Comparison of ENCODE assay signal across 17 cellular contexts in the genomic region with DNA sequence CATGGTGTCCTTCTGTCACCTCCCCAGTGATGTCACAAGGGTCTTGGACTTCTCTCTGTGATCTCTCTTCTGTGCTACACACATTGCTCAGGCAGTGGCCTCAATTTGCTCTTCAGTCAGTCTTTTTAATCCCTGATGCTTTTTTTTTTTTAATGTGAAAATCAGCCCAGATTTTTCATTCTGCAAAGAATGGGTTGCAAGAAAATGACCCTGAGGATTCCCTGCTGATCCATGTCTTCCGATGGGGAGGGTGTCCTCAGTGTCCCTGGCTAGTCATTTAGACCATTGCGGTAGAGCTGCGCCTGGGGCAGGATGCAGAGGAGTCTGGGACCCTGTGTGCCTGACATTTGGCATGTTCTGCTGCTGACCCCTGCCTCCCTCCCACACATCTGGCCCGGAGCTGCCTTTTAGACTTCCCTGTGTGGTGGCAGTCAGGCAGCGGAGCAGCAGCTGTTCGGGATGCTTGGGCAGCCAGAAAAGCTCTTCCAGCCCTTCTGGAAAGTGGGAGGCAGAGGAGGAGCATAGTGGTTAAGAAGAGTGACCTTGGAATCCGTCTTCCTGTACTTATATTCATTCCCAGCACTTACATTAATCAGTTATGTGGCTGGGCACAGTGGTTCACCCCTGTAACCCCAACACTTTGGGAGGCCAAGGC. TPM values are rescaled to one million over a fixed set of nuclear protein-coding genes. Genes with fewer than 3 reads are reported as not detected.
DNase-seq lines count a peak whose midpoint lies in the region; ATAC-seq, FAIRE-seq and TF ChIP-seq lines count a peak whose summit lies in the region.
"Had no signal": no experiment of that assay in that cellular context is flagged by ENCODE, and none has a peak within 500 bp of the region (broad histone marks: within the 10 kb centered on the region; RNA-seq: fewer than 3 reads in every experiment).

No MANE protein-coding gene starts in this region.

- H3K27me3 ChIP-seq in HUES64 (ENCODE audit: insufficient read depth, low read length): no peaks in the 10 kb centered on the region
- H3K27me3 ChIP-seq in K562 (ENCODE audit: control insufficient read depth in 2 of 2, insufficient read depth in 2 of 2, low read length in 2 of 2): no peaks in the 10 kb centered on the region
- H3K27me3 ChIP-seq in layer of hippocampus (ENCODE audit: control insufficient read depth, insufficient read depth, low read length): no peaks in the 10 kb centered on the region
- H3K27me3 ChIP-seq: gastroesophageal sphincter had no signal

- H3K4me3 Mint-ChIP-seq in activated T-helper 17 cell treated with anti-CD3 and anti-CD28 coated beads, Interleukin-2, amount 50 U/mL, for 72 hours: no peak overlapping the region
- H3K4me3 Mint-ChIP-seq: natural killer cell treated with Interleukin-12 subunit alpha and Interleukin-12 subunit beta and Interleukin-15 and Interleukin-18, amount 100 ng/mL, for 72 hours had no signal

- H3K4me3 ChIP-seq in HUES64 (ENCODE audit: low read length): no peak overlapping the region
- no peak overlapping the region for H3K4me3 ChIP-seq in K562
- H3K4me3 ChIP-seq: gastroesophageal sphincter had no signal

- H3K27ac ChIP-seq in HUES64 (ENCODE audit: low read depth, low read length) (peak overlapping the region; percentile 17; the same call in 1 of the 2 replicates), K562 (ENCODE audit: extremely low read depth, low read depth, low read length) (no peak overlapping the region), layer of hippocampus (ENCODE audit: low read depth, low read length) (peak overlapping the region; percentile 11)
- H3K27ac ChIP-seq: gastroesophageal sphincter had no signal

- BruUV-seq in K562 (replicated peaks; lab: Mats Ljungman, UMichigan): no TSS peak

- no peaks in the 10 kb centered on the region for H4K20me1 ChIP-seq in K562 (replicated peaks; ENCODE audit: control insufficient read depth, insufficient read depth, low read length)

- H3K79me2 ChIP-seq in K562 (ENCODE audit: control insufficient read depth, insufficient read depth, low read length): no peaks in the 10 kb centered on the region

- CTCF ChIA-PET in K562 (lab: Yijun Ruan, JAX; ENCODE audit: low intra/inter-chr PET ratio): no interaction called here

- H3K36me3 ChIP-seq in HUES64 (ENCODE audit: insufficient read depth, low read length) (peaks cover 67% of the 10 kb centered on the region), K562 (ENCODE audit: control insufficient read depth, insufficient read depth, low read length) (no peaks in the 10 kb centered on the region)

- no peaks in the 10 kb centered on the region for H3K9me1 ChIP-seq in K562 (ENCODE audit: control insufficient read depth, insufficient read depth, low read length)

- WGBS in HUES64: 93% methylated on average over 7 of the region's 7 CpGs
- 50% methylated on average over 5 of the region's 7 CpGs for WGBS in K562 (ENCODE audit: insufficient coverage, low coverage, missing lambda C conversion rate)

- no peaks in the 10 kb centered on the region for H3K9me3 Mint-ChIP-seq in activated T-helper 17 cell treated with anti-CD3 and anti-CD28 coated beads, Interleukin-2, amount 50 U/mL, for 72 hours
- H3K9me3 Mint-ChIP-seq: natural killer cell treated with Interleukin-12 subunit alpha and Interleukin-12 subunit beta and Interleukin-15 and Interleukin-18, amount 100 ng/mL, for 72 hours had no signal

- no peak for TF ChIP-seq POLR2A in K562 (conservative IDR thresholded peaks at IDR 0.05)

- H3K4me2 ChIP-seq in K562 (ENCODE audit: insufficient read depth, low read length): no peak overlapping the region

- DNase-seq in K562 (ENCODE audit: extremely low read depth in 1 of 4, low spot score in 3 of 4) (no peak), renal cortical epithelial cell (ENCODE audit: low read depth) (peak; percentile 26)
- no peak for DNase-seq in stimulated activated CD4-positive, alpha-beta T cell treated with anti-CD3 and anti-CD28 coated beads, Interleukin-12 subunit alpha, Interleukin-12 subunit beta, amount 100 ng/mL, for 4 hours
- DNase-seq: activated CD4-positive, alpha-beta T cell treated with anti-CD3 and anti-CD28 coated beads for 4 hours; activated effector memory CD4-positive, alpha-beta T cell treated with anti-CD3 and anti-CD28 coated beads, Interleukin-2, amount 50 U/mL, for 16 hours; amniotic stem cell; mammary epithelial cell; stimulated activated CD4-positive, alpha-beta T cell treated with anti-CD3 and anti-CD28 coated beads, Interleukin-2, amount 100 ng/mL, for 48 hours; T1000 had no signal

- in situ Hi-C loops in K562 (cut with MboI): no loop called here

- FAIRE-seq in K562 (lab: Jason Lieb, UNC): no peak
- FAIRE-seq: endometrium had no signal

- TF ChIP-seq EP300 in K562 (IDR thresholded peaks at IDR 0.05; ENCODE audit: low read length): no peak

- H3K9ac ChIP-seq in HUES64 (ENCODE audit: low read depth, low read length) (no peak overlapping the region), K562 (ENCODE audit: insufficient read depth in 1 of 2, low read depth in 2 of 2, low read length in 2 of 2) (no peak overlapping the region)

- no peak overlapping the region for H3K27ac Mint-ChIP-seq in activated T-helper 17 cell treated with anti-CD3 and anti-CD28 coated beads, Interleukin-2, amount 50 U/mL, for 72 hours
- H3K27ac Mint-ChIP-seq: natural killer cell treated with Interleukin-12 subunit alpha and Interleukin-12 subunit beta and Interleukin-15 and Interleukin-18, amount 100 ng/mL, for 72 hours had no signal

- H3K9me3 ChIP-seq in HUES64 (ENCODE audit: insufficient read depth, low read depth, low read length) (no peaks in the 10 kb centered on the region), K562 (replicated peaks; ENCODE audit: control insufficient read depth, insufficient read depth, low read depth, low read length) (no peaks in the 10 kb centered on the region)
- H3K9me3 ChIP-seq: gastroesophageal sphincter had no signal

- intact Hi-C loops in K562 (cut with micrococcal nuclease): no loop called here

- no peak for TF ChIP-seq RAD21 in K562 (CRISPR knock-in tag; conservative IDR thresholded peaks at IDR 0.05 in 1 of 2, IDR thresholded peaks at IDR 0.05 in 1 of 2)

- H3K27me3 Mint-ChIP-seq in activated T-helper 17 cell treated with anti-CD3 and anti-CD28 coated beads, Interleukin-2, amount 50 U/mL, for 72 hours: no peaks in the 10 kb centered on the region
- H3K27me3 Mint-ChIP-seq: natural killer cell treated with Interleukin-12 subunit alpha and Interleukin-12 subunit beta and Interleukin-15 and Interleukin-18, amount 100 ng/mL, for 72 hours had no signal

- POLR2A ChIA-PET in K562 (lab: Yijun Ruan, JAX): interaction anchor here (2.0 kb wide), 1 partner anchor 10 kb away, joined by 9 read pairs; no protein-coding TSS in a partner anchor

- no peak overlapping the region for H2AFZ ChIP-seq in K562 (ENCODE audit: low read depth, low read length)

- H3K4me1 ChIP-seq in HUES64 (ENCODE audit: insufficient read depth, low read length) (no peaks in the 10 kb centered on the region), K562 (replicated peaks in 1 of 2; ENCODE audit: control insufficient read depth in 2 of 2, insufficient read depth in 2 of 2, low read length in 2 of 2) (peaks cover 6 to 19% of the 10 kb centered on the region in 2 experiments; a peak in 4 of 5 replicates)

- H3K4me1 Mint-ChIP-seq in activated T-helper 17 cell treated with anti-CD3 and anti-CD28 coated beads, Interleukin-2, amount 50 U/mL, for 72 hours: no peaks in the 10 kb centered on the region

- ATAC-seq in K562 (peak; percentile 35), GM18873 (IDR thresholded peaks at IDR 0.05; ENCODE audit: low FRiP score, unreplicated experiment) (no peak), HG03354 (IDR thresholded peaks at IDR 0.05; ENCODE audit: poor library complexity, severe bottlenecking, unreplicated experiment) (no peak)
- no peak for ATAC-seq in activated T-helper 17 cell treated with anti-CD3 and anti-CD28 coated beads, Interleukin-2, amount 50 U/mL, for 72 hours (replicated peaks)
- ATAC-seq: gastroesophageal sphincter; natural killer cell treated with Interleukin-12 subunit alpha and Interleukin-12 subunit beta and Interleukin-15 and Interleukin-18, amount 100 ng/mL, for 72 hours had no signal

- TF ChIP-seq CTCF in K562 (IDR thresholded peaks at IDR 0.05 in 2 of 3, conservative IDR thresholded peaks at IDR 0.05 in 1 of 3; ENCODE audit: insufficient read depth in 2 of 3, low read depth in 1 of 3, low read length in 3 of 3): no peak

- H3K36me3 Mint-ChIP-seq in activated T-helper 17 cell treated with anti-CD3 and anti-CD28 coated beads, Interleukin-2, amount 50 U/mL, for 72 hours (ENCODE audit: low read depth): no peaks in the 10 kb centered on the region
- H3K36me3 Mint-ChIP-seq: natural killer cell treated with Interleukin-12 subunit alpha and Interleukin-12 subunit beta and Interleukin-15 and Interleukin-18, amount 100 ng/mL, for 72 hours had no signal

TF ChIP-seq in K562, 482 proteins besides CTCF, POLR2A, EP300 and RAD21 (continues in another document):
- no peak for TF ChIP-seq ZEB2 (IDR thresholded peaks at IDR 0.05)

RNA-seq across cellular contexts. Expression of a gene that starts 12.3 kb away (rescaled TPM):
- polyA plus RNA-seq in HUES64 (2013, experiment 1 of 2): 27.2 TPM
- polyA plus RNA-seq in HUES64 (2013, experiment 2 of 2): 28.5 TPM
- 9.1 and 9.7 TPM in 2 replicates for total RNA-seq in K562 (2011; cell fraction: chromatin; rRNA removed; ENCODE audit: low replicate concordance)
- total RNA-seq in K562 (2011; cell fraction: nucleolus; rRNA removed): 4.7 and 5.9 TPM in 2 replicates
- total RNA-seq in K562 (2011; cell fraction: nucleoplasm; rRNA removed): 9.2 and 12.0 TPM in 2 replicates
- total RNA-seq in K562 (2014; rRNA removed): 7.2 and 7.3 TPM in 2 replicates
- total RNA-seq in K562 (2014; rRNA removed; fragmentation: Illumina TruSeq; extraction: Trizol): 3.7 and 5.0 TPM in 2 replicates
- total RNA-seq in K562 (2015; rRNA removed; fragmentation: Illumina TruSeq; extraction: Trizol): 2.8 and 3.0 TPM in 2 replicates
- total RNA-seq in K562 (2021): 12.9 and 14.4 TPM in 2 replicates
- polyA plus RNA-seq in K562 (2011; rRNA removed): 5.8 and 10.4 TPM in 2 replicates
- 9.4 and 12.6 TPM in 2 replicates for polyA plus RNA-seq in K562 (2011; cell fraction: cytosol; rRNA removed)
- polyA plus RNA-seq in K562 (2011; cell fraction: nucleus; rRNA removed): 8.1 and 12.3 TPM in 2 replicates
- 6.6 and 23.6 TPM in 2 replicates for polyA plus RNA-seq in K562 (2012)
- polyA plus RNA-seq in K562 (2014; fragmentation: Illumina TruSeq; extraction: Trizol): 10.0 and 12.1 TPM in 2 replicates
- under 1 TPM; 0.79 to 0.96 TPM for polyA plus RNA-seq in K562 (2014; fragmentation: Nextera tagmentation; extraction: Ambion mirVana)
- polyA plus RNA-seq in K562 (2014; rRNA removed): 6.8 and 7.7 TPM in 2 replicates
- polyA minus RNA-seq in K562 (2011; rRNA and poly(A)+ RNA removed): 5.9 and 6.5 TPM in 2 replicates
- 4.6 and 13.5 TPM in 2 replicates for polyA minus RNA-seq in K562 (2011; cell fraction: cytosol; rRNA and poly(A)+ RNA removed)
- 1.6 and 5.9 TPM in 2 replicates for polyA minus RNA-seq in K562 (2011; cell fraction: nucleus; rRNA and poly(A)+ RNA removed)
- total RNA-seq in renal cortical epithelial cell: 25.7 and 36.3 TPM in 2 replicates
- 1 to 10 TPM; 8.4 to 8.5 TPM for total RNA-seq in activated T-helper 17 cell treated with anti-CD3 and anti-CD28 coated beads, Interleukin-2, amount 50 U/mL, for 72 hours
